ENCODE assay signal across 1 cellular context in genomic region chr6:163554663-163555062, GRCh38.
TF ChIP-seq lines count a peak whose summit lies in the region.

No MANE protein-coding gene starts in this region.

TF ChIP-seq in GM23338, 12 proteins besides CTCF, POLR2A, EP300 and RAD21 (continued from another document):
- TF ChIP-seq, protein P1, sequence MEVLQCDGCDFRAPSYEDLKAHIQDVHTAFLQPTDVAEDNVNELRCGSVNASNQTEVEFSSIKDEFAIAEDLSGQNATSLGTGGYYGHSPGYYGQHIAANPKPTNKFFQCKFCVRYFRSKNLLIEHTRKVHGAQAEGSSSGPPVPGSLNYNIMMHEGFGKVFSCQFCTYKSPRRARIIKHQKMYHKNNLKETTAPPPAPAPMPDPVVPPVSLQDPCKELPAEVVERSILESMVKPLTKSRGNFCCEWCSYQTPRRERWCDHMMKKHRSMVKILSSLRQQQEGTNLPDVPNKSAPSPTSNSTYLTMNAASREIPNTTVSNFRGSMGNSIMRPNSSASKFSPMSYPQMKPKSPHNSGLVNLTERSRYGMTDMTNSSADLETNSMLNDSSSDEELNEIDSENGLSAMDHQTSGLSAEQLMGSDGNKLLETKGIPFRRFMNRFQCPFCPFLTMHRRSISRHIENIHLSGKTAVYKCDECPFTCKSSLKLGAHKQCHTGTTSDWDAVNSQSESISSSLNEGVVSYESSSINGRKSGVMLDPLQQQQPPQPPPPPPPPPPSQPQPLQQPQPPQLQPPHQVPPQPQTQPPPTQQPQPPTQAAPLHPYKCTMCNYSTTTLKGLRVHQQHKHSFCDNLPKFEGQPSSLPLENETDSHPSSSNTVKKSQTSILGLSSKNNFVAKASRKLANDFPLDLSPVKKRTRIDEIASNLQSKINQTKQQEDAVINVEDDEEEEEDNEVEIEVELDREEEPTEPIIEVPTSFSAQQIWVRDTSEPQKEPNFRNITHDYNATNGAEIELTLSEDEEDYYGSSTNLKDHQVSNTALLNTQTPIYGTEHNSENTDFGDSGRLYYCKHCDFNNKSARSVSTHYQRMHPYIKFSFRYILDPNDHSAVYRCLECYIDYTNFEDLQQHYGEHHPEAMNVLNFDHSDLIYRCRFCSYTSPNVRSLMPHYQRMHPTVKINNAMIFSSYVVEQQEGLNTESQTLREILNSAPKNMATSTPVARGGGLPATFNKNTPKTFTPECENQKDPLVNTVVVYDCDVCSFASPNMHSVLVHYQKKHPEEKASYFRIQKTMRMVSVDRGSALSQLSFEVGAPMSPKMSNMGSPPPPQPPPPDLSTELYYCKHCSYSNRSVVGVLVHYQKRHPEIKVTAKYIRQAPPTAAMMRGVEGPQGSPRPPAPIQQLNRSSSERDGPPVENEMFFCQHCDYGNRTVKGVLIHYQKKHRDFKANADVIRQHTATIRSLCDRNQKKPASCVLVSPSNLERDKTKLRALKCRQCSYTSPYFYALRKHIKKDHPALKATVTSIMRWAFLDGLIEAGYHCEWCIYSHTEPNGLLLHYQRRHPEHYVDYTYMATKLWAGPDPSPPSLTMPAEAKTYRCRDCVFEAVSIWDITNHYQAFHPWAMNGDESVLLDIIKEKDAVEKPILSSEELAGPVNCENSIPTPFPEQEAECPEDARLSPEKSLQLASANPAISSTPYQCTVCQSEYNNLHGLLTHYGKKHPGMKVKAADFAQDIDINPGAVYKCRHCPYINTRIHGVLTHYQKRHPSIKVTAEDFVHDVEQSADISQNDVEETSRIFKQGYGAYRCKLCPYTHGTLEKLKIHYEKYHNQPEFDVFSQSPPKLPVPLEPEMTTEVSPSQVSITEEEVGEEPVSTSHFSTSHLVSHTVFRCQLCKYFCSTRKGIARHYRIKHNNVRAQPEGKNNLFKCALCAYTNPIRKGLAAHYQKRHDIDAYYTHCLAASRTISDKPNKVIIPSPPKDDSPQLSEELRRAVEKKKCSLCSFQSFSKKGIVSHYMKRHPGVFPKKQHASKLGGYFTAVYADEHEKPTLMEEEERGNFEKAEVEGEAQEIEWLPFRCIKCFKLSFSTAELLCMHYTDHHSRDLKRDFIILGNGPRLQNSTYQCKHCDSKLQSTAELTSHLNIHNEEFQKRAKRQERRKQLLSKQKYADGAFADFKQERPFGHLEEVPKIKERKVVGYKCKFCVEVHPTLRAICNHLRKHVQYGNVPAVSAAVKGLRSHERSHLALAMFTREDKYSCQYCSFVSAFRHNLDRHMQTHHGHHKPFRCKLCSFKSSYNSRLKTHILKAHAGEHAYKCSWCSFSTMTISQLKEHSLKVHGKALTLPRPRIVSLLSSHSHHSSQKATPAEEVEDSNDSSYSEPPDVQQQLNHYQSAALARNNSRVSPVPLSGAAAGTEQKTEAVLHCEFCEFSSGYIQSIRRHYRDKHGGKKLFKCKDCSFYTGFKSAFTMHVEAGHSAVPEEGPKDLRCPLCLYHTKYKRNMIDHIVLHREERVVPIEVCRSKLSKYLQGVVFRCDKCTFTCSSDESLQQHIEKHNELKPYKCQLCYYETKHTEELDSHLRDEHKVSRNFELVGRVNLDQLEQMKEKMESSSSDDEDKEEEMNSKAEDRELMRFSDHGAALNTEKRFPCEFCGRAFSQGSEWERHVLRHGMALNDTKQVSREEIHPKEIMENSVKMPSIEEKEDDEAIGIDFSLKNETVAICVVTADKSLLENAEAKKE (CRISPR knock-in tag; IDR thresholded peaks at IDR 0.05): no peak
- TF ChIP-seq CREB1 (CRISPR knock-in tag; IDR thresholded peaks at IDR 0.05; ENCODE audit: low read depth): no peak
- no peak for TF ChIP-seq STAT1 (IDR thresholded peaks at IDR 0.05; ENCODE audit: unreplicated experiment)
- no peak for TF ChIP-seq REST (IDR thresholded peaks at IDR 0.05; ENCODE audit: unreplicated experiment)
- TF ChIP-seq NANOG (IDR thresholded peaks at IDR 0.05; ENCODE audit: borderline replicate concordance): no peak
- no peak for TF ChIP-seq JUNB (IDR thresholded peaks at IDR 0.05; ENCODE audit: unreplicated experiment)
- no peak for TF ChIP-seq EZH2phosphoT487 (IDR thresholded peaks at IDR 0.05; ENCODE audit: unreplicated experiment)
